In genomic region chr2:26970244-26970927, GRCh38 we compare ENCODE assay signal across 8 cellular contexts. TPM values are rescaled to one million over a fixed set of nuclear protein-coding genes. Genes with fewer than 3 reads are reported as not detected.
DNase-seq lines count a peak whose midpoint lies in the region; FAIRE-seq and TF ChIP-seq lines count a peak whose summit lies in the region.

MAPRE3 (plus strand) TSS chr2:26970637; CDS start chr2:27022219, 51,582 bp downstream.

- DNase-seq in DMS 273 treated with DMSO at 0.1 percent for 48 hours (lab: John Stamatoyannopoulos, UW) (peak; percentile 70), H54 (ENCODE audit: insufficient read length, low spot score) (peak; percentile 70), NAMALWA (ENCODE audit: low spot score) (peak; percentile 87), SK-N-SH (peak; percentile 100), germinal center (ENCODE audit: low spot score) (peak; percentile 88), stromal cell of bone marrow (ENCODE audit: low read depth) (peak; percentile 41)
- peak; percentile 84 for DNase-seq in activated naive CD4-positive, alpha-beta T cell treated with anti-CD3 and anti-CD28 coated beads, Interleukin-2, amount 50 U/mL, for 16 hours

- peak within 1 kb of the TSS; percentile 48 for H3K9ac ChIP-seq in SK-N-SH

- TF ChIP-seq POLR2A in H54 (IDR thresholded peaks at IDR 0.05; ENCODE audit: low read depth, low read length), result peak; percentile 39; the same call in 1 of the 2 replicates

- H3K4me3 ChIP-seq in SK-N-SH (ENCODE audit: low read depth in 2 of 2, low read length in 1 of 2) (peak within 1 kb of the TSS; percentile 65 to 78), neuron (ENCODE audit: low read length) (peak within 1 kb of the TSS; percentile 93)

- TF ChIP-seq CTCF in SK-N-SH (IDR thresholded peaks at IDR 0.05), result no peak

- H3K79me2 ChIP-seq in SK-N-SH (ENCODE audit: insufficient read depth), result no peaks in the 10 kb centered on the region

- peaks cover 4% of the 10 kb centered on the region for H3F3A ChIP-seq in SK-N-SH (replicated peaks; ENCODE audit: insufficient read depth)

- H2AFZ ChIP-seq in SK-N-SH (ENCODE audit: low read depth), result peak within 1 kb of the TSS; percentile 87
- peak within 1 kb of the TSS; percentile 23 for H2AFZ ChIP-seq in neuron (ENCODE audit: low read depth, low read length)

- POLR2A ChIA-PET in SK-N-SH (lab: Yijun Ruan, JAX), result no interaction called here

- peak within 1 kb of the TSS in 1 of 2 experiments; percentile 7; a peak in 1 of 4 replicates for H3K27ac ChIP-seq in SK-N-SH (ENCODE audit: low read depth in 2 of 2, low read length in 1 of 2)

- no peak for TF ChIP-seq RAD21 in SK-N-SH (IDR thresholded peaks at IDR 0.05; ENCODE audit: low read length)

- H3K27me3 ChIP-seq in SK-N-SH (ENCODE audit: insufficient read depth) (peaks cover 7% of the 10 kb centered on the region; the same call in 1 of the 2 replicates), neuron (ENCODE audit: insufficient read depth, low read length) (peaks cover 5% of the 10 kb centered on the region)

- no peaks in the 10 kb centered on the region; the same call in 1 of the 2 replicates for H4K20me1 ChIP-seq in SK-N-SH (ENCODE audit: insufficient read depth)

- H3K36me3 ChIP-seq in SK-N-SH (replicated peaks in 1 of 2; ENCODE audit: control insufficient read depth in 1 of 2, insufficient read depth in 2 of 2, low read length in 1 of 2), result no peaks in the 10 kb centered on the region
- no peaks in the 10 kb centered on the region for H3K36me3 ChIP-seq in neuron (ENCODE audit: insufficient read depth, low read length)

- TF ChIP-seq EP300 in SK-N-SH (IDR thresholded peaks at IDR 0.05; ENCODE audit: borderline replicate concordance in 1 of 2, low read depth in 1 of 2, low read length in 1 of 2), result no peak

- peaks cover 0 to 13% of the 10 kb centered on the region in 2 experiments; a peak in 2 of 4 replicates for H3K4me1 ChIP-seq in SK-N-SH (ENCODE audit: control insufficient read depth in 1 of 2, insufficient read depth in 2 of 2, low read depth in 1 of 2, low read length in 1 of 2)
- peaks cover 20% of the 10 kb centered on the region for H3K4me1 ChIP-seq in neuron (ENCODE audit: insufficient read depth, low read length)

- CTCF ChIA-PET in SK-N-SH (lab: Yijun Ruan, JAX), result interaction anchor here (1.0 to 21.9 kb wide), 12 partner anchors 8 to 124 kb away, joined by 3 to 1017 read pairs (median 14); partner anchors contain the start of genes AGBL5, DPYSL5 and TMEM214

- no peaks in the 10 kb centered on the region for H3K9me2 ChIP-seq in SK-N-SH

- no peak for FAIRE-seq in H54 (lab: Jason Lieb, UNC)

- peak within 1 kb of the TSS; percentile 98 for H3K4me2 ChIP-seq in SK-N-SH

- H3K9me3 ChIP-seq in SK-N-SH (no peaks in the 10 kb centered on the region), neuron (ENCODE audit: low read length) (no peaks in the 10 kb centered on the region)

- WGBS in SK-N-SH (ENCODE audit: low lambda C conversion rate), result under 1% methylated on average over 33 of the region's 69 CpGs

TF ChIP-seq in SK-N-SH, 30 proteins besides CTCF, POLR2A, EP300 and RAD21:
- TF ChIP-seq GABPA (IDR thresholded peaks at IDR 0.05; ENCODE audit: low read depth) (no peak), PBX3 (IDR thresholded peaks at IDR 0.05) (peak; percentile 50; the same call in 1 of the 2 replicates), RXRA (IDR thresholded peaks at IDR 0.05; ENCODE audit: borderline replicate concordance, low read depth) (no peak), JUND (IDR thresholded peaks at IDR 0.05) (no peak), FOXJ3 (CRISPR knock-in tag; IDR thresholded peaks at IDR 0.05) (no peak), NFIC (IDR thresholded peaks at IDR 0.05; ENCODE audit: borderline replicate concordance) (no peak), NRF1 (IDR thresholded peaks at IDR 0.05; ENCODE audit: low read depth, low read length) (peak; percentile 82), YY1 (IDR thresholded peaks at IDR 0.05; ENCODE audit: low read depth) (no peak), SIN3A (IDR thresholded peaks at IDR 0.05; ENCODE audit: borderline replicate concordance, low read depth, low read length) (peak; percentile 73; the same call in 1 of the 2 replicates), CHD2 (IDR thresholded peaks at IDR 0.05; ENCODE audit: low read length, partially characterized antibody) (peak; percentile 7), REST (IDR thresholded peaks at IDR 0.05; ENCODE audit: low read depth, low read length) (no peak), GATA2 (CRISPR knock-in tag; IDR thresholded peaks at IDR 0.05) (no peak), MXI1 (IDR thresholded peaks at IDR 0.05; ENCODE audit: low read depth, low read length) (peak; percentile 92), RCOR1 (IDR thresholded peaks at IDR 0.05; ENCODE audit: low read length) (no peak), RFX5 (IDR thresholded peaks at IDR 0.05; ENCODE audit: low read length) (peak; percentile 90), TCF12 (IDR thresholded peaks at IDR 0.05) (no peak), ZBTB33 (IDR thresholded peaks at IDR 0.05; ENCODE audit: borderline replicate concordance, low read depth) (no peak)

RNA-seq across cellular contexts. Expression of gene MAPRE3, which starts in this region (rescaled TPM):
- 20.2 and 24.4 TPM in 2 replicates for polyA plus RNA-seq in SK-N-SH (2012; rRNA removed)
- polyA plus RNA-seq in SK-N-SH (2012; cell fraction: cytosol; rRNA removed), result 15.9 and 20.5 TPM in 2 replicates
- 67.4 and 80.9 TPM in 2 replicates for polyA plus RNA-seq in SK-N-SH (2012; cell fraction: nucleus; rRNA removed)

Comparison
In these comparisons a context has a peak if more than half of its experiments do, and no peak if none do; other contexts are left out.
1. DNase-seq: peak in every context shown above with its lines; median percentile 100 in SK-N-SH; 88 in germinal center; 87 in NAMALWA; 84 in activated naive CD4-positive, alpha-beta T cell treated with anti-CD3 and anti-CD28 coated beads, Interleukin-2, amount 50 U/mL, for 16 hours; 70 in DMS 273 treated with DMSO at 0.1 percent for 48 hours; 70 in H54; 41 in stromal cell of bone marrow.